22 cellular contexts compared by ENCODE assay signal in genomic region chr16:67593288-67593687, GRCh38. TPM values are rescaled to one million over a fixed set of nuclear protein-coding genes. Genes with fewer than 3 reads are reported as not detected.
DNase-seq lines count a peak whose midpoint lies in the region; ATAC-seq and TF ChIP-seq lines count a peak whose summit lies in the region.
"Had no signal": no experiment of that assay in that cellular context is flagged by ENCODE, and none has a peak within 500 bp of the region (broad histone marks: within the 10 kb centered on the region; RNA-seq: fewer than 3 reads in every experiment).

No MANE protein-coding gene starts in this region.

- H3K27ac ChIP-seq in neuronal stem cell (replicated peaks; ENCODE audit: low read length) (no peak overlapping the region), left ventricle myocardium inferior (replicated peaks) (no peak overlapping the region)
- H3K27ac ChIP-seq: GM23248, left lung, skin epidermis, tibial artery had no signal

- no peak overlapping the region for H2BK15ac ChIP-seq in neuronal stem cell (ENCODE audit: low read length)

- H3K27me3 Mint-ChIP-seq in activated T-cell treated with anti-CD3 and anti-CD28 coated beads, Interleukin-2, amount 50 U/mL, for 72 hours (ENCODE audit: low read depth) = no peaks in the 10 kb centered on the region
- no peaks in the 10 kb centered on the region for H3K27me3 Mint-ChIP-seq in glutamatergic neuron (ENCODE audit: unreplicated experiment)
- H3K27me3 Mint-ChIP-seq: central memory CD8-positive, alpha-beta T cell; stimulated activated naive CD8-positive, alpha-beta T cell treated with anti-CD3 and anti-CD28 coated beads, Interleukin-15, Interleukin-2, amounts not matched to agents 100 ng/mL and 50 ng/mL, for 24 hours had no signal

- H3K27me3 ChIP-seq in NT2/D1 (ENCODE audit: insufficient read depth, insufficient read length) (no peaks in the 10 kb centered on the region), neuronal stem cell (ENCODE audit: control insufficient read depth in 3 of 3, insufficient read depth in 3 of 3, low read depth in 1 of 3, low read length in 3 of 3) (no peaks in the 10 kb centered on the region), left ventricle myocardium inferior (ENCODE audit: low read depth) (no peaks in the 10 kb centered on the region)
- H3K27me3 ChIP-seq: left lung, tibial artery had no signal

- no peak overlapping the region for H3K4me3 ChIP-seq in NT2/D1 (ENCODE audit: insufficient read length, low read depth)
- no peak overlapping the region for H3K4me3 ChIP-seq in neuronal stem cell (ENCODE audit: low read length in 2 of 2)
- H3K4me3 ChIP-seq in left ventricle myocardium inferior = no peak overlapping the region
- H3K4me3 ChIP-seq: GM23248, left lung, skin epidermis, tibial artery had no signal

- WGBS in neuronal stem cell (ENCODE audit: extremely low coverage in 2 of 2, insufficient read length in 2 of 2, insufficient replicate concordance in 1 of 2), 2 donors = no CpG with 5 or more reads among the region's 4 CpGs

- no peak overlapping the region for H4K91ac ChIP-seq in neuronal stem cell (ENCODE audit: low read depth, low read length, poor library complexity)

- no peak overlapping the region for H2AK5ac ChIP-seq in neuronal stem cell (ENCODE audit: low read depth, low read length)

- H4K8ac ChIP-seq in neuronal stem cell (ENCODE audit: low read depth, low read length) = peak overlapping the region; percentile 70

- no peak overlapping the region for H2BK5ac ChIP-seq in neuronal stem cell (ENCODE audit: low read length)

- peaks cover 8% of the 10 kb centered on the region for H3K79me1 ChIP-seq in neuronal stem cell (ENCODE audit: low read depth, low read length)

- H2BK12ac ChIP-seq in neuronal stem cell (ENCODE audit: low read length) = no peak overlapping the region

- H3K36me3 Mint-ChIP-seq in activated T-cell treated with anti-CD3 and anti-CD28 coated beads, Interleukin-2, amount 50 U/mL, for 72 hours (ENCODE audit: insufficient read depth in 2 of 2) = peaks cover 0 to under 1% of the 10 kb centered on the region in 2 donors
- H3K36me3 Mint-ChIP-seq in glutamatergic neuron (ENCODE audit: unreplicated experiment) = no peaks in the 10 kb centered on the region

- no peak for ATAC-seq in activated T-cell treated with anti-CD3 and anti-CD28 coated beads, Interleukin-2, amount 50 U/mL, for 72 hours (replicated peaks in 1 of 2)
- ATAC-seq: esophagus mucosa, left lung had no signal

- no peak overlapping the region for H3K9ac ChIP-seq in NT2/D1 (ENCODE audit: insufficient read length, low read depth)
- H3K9ac ChIP-seq in neuronal stem cell (ENCODE audit: low read depth, low read length, poor library complexity) = no peak overlapping the region
- H3K9ac ChIP-seq: GM23248 had no signal

- no peak for TF ChIP-seq CTCF in glutamatergic neuron (IDR thresholded peaks at IDR 0.05; ENCODE audit: partially characterized antibody, unreplicated experiment)
- no peak for TF ChIP-seq CTCF in left ventricle myocardium inferior (IDR thresholded peaks at IDR 0.05; ENCODE audit: borderline replicate concordance)

- H3K4ac ChIP-seq in neuronal stem cell (ENCODE audit: low read length) = no peak overlapping the region

- H3K4me1 ChIP-seq in NT2/D1 (ENCODE audit: insufficient read depth, insufficient read length) (peaks cover 9% of the 10 kb centered on the region), neuronal stem cell (ENCODE audit: control insufficient read depth in 2 of 2, insufficient read depth in 1 of 2, low read depth in 1 of 2, low read length in 2 of 2) (peaks cover 4 to 6% of the 10 kb centered on the region in 2 donors), left ventricle myocardium inferior (peaks cover 22% of the 10 kb centered on the region)
- H3K4me1 ChIP-seq: left lung had no signal

- no peaks in the 10 kb centered on the region for H3K9me3 Mint-ChIP-seq in activated T-cell treated with anti-CD3 and anti-CD28 coated beads, Interleukin-2, amount 50 U/mL, for 72 hours
- no peaks in the 10 kb centered on the region for H3K9me3 Mint-ChIP-seq in glutamatergic neuron (ENCODE audit: unreplicated experiment)
- H3K9me3 Mint-ChIP-seq: central memory CD8-positive, alpha-beta T cell; stimulated activated naive CD8-positive, alpha-beta T cell treated with anti-CD3 and anti-CD28 coated beads, Interleukin-15, Interleukin-2, amounts not matched to agents 100 ng/mL and 50 ng/mL, for 24 hours had no signal

- no peak overlapping the region for H3K4me2 ChIP-seq in neuronal stem cell (ENCODE audit: insufficient read depth, low read length, poor library complexity, severe bottlenecking)

- DNase-seq in activated T-cell treated with anti-CD3 and anti-CD28 coated beads, Interleukin-2, amount 50 U/mL, for 72 hours = no peak
- DNase-seq in activated T-cell treated with anti-CD3 and anti-CD28 coated beads, Interleukin-2, amount 50 U/mL, for 1 hour = no peak
- DNase-seq in NT2/D1 (ENCODE audit: low read depth, low spot score) (peak; percentile 60), fibroblast of peridontal ligament (ENCODE audit: extremely low read depth) (peak; percentile 16), neuronal stem cell (ENCODE audit: low spot score) (no peak), dedifferentiated amniotic fluid mesenchymal stem cell (ENCODE audit: extremely low spot score) (no peak), glutamatergic neuron (no peak), left ventricle myocardium inferior (no peak)
- DNase-seq: activated CD4-positive, alpha-beta T cell treated with anti-CD3 and anti-CD28 coated beads, Interleukin-2, amount 50 U/mL, for 4 hours; activated naive CD4-positive, alpha-beta T cell treated with Interleukin-2 at 50 U/mL for 16 hours; anterior cingulate cortex; DMS53; GM23248; left lung; NCI-H1105 treated with DMSO at 0.1 percent for 48 hours; NCI-H2171 treated with DMSO at 0.1 percent for 48 hours; NCI-H526; tibial artery had no signal

- H3K4me3 Mint-ChIP-seq in activated T-cell treated with anti-CD3 and anti-CD28 coated beads, Interleukin-2, amount 50 U/mL, for 72 hours = no peak overlapping the region
- no peak overlapping the region for H3K4me3 Mint-ChIP-seq in glutamatergic neuron (ENCODE audit: unreplicated experiment)
- H3K4me3 Mint-ChIP-seq: central memory CD8-positive, alpha-beta T cell; stimulated activated naive CD8-positive, alpha-beta T cell treated with anti-CD3 and anti-CD28 coated beads, Interleukin-15, Interleukin-2, amounts not matched to agents 100 ng/mL and 50 ng/mL, for 24 hours had no signal

- no peak overlapping the region for H3K14ac ChIP-seq in neuronal stem cell (ENCODE audit: low read length)

- no peak overlapping the region for H3K23ac ChIP-seq in neuronal stem cell (ENCODE audit: low read depth, low read length, poor library complexity)

- peaks cover 38% of the 10 kb centered on the region for H3K4me1 Mint-ChIP-seq in activated T-cell treated with anti-CD3 and anti-CD28 coated beads, Interleukin-2, amount 50 U/mL, for 72 hours (ENCODE audit: low read depth)
- peaks cover 8% of the 10 kb centered on the region for H3K4me1 Mint-ChIP-seq in glutamatergic neuron (ENCODE audit: low read depth, unreplicated experiment)

- peaks cover 13% of the 10 kb centered on the region for H3K36me3 ChIP-seq in NT2/D1 (ENCODE audit: insufficient read depth, insufficient read length, low read length)
- H3K36me3 ChIP-seq in neuronal stem cell (replicated peaks in 1 of 2; ENCODE audit: control insufficient read depth in 2 of 2, insufficient read depth in 2 of 2, low read length in 2 of 2) = peaks cover 2 to 34% of the 10 kb centered on the region in 2 donors
- H3K36me3 ChIP-seq in left ventricle myocardium inferior = peaks cover 3% of the 10 kb centered on the region
- H3K36me3 ChIP-seq: tibial artery had no signal

- intact Hi-C loops in left ventricle myocardium inferior (cut with micrococcal nuclease) = no loop called here

- H3K18ac ChIP-seq in neuronal stem cell (ENCODE audit: low read length) = no peak overlapping the region

- no peak overlapping the region for H2BK120ac ChIP-seq in neuronal stem cell (ENCODE audit: low read depth, low read length)

- H3K9me3 ChIP-seq in NT2/D1 (ENCODE audit: insufficient read depth, low read length) (no peaks in the 10 kb centered on the region), neuronal stem cell (replicated peaks in 1 of 2; ENCODE audit: control insufficient read depth in 2 of 2, insufficient read depth in 1 of 2, low read depth in 1 of 2, low read length in 2 of 2) (no peaks in the 10 kb centered on the region), left ventricle myocardium inferior (replicated peaks) (no peaks in the 10 kb centered on the region)
- H3K9me3 ChIP-seq: left lung, tibial artery had no signal

- no peak overlapping the region for H2AFZ ChIP-seq in neuronal stem cell (ENCODE audit: low read length)
- H2AFZ ChIP-seq: GM23248 had no signal

- H3K27ac Mint-ChIP-seq in activated T-cell treated with anti-CD3 and anti-CD28 coated beads, Interleukin-2, amount 50 U/mL, for 72 hours = peak overlapping the region; percentile 7
- no peak overlapping the region for H3K27ac Mint-ChIP-seq in glutamatergic neuron (ENCODE audit: unreplicated experiment)
- H3K27ac Mint-ChIP-seq: stimulated activated naive CD8-positive, alpha-beta T cell treated with anti-CD3 and anti-CD28 coated beads, Interleukin-15, Interleukin-2, amounts not matched to agents 100 ng/mL and 50 ng/mL, for 24 hours had no signal

RNA-seq across cellular contexts. Expression of gene CTCF, which starts 31.0 kb away (rescaled TPM):
- 10 to 100 TPM; 55.5 to 71.1 TPM for total RNA-seq in activated T-cell treated with anti-CD3 and anti-CD28 coated beads, Interleukin-2, amount 50 U/mL, for 72 hours
- polyA plus RNA-seq in neuronal stem cell (2013, experiment 1 of 2) = 40.2 TPM
- polyA plus RNA-seq in neuronal stem cell (2013, experiment 2 of 2) = 39.4 TPM
- total RNA-seq in glutamatergic neuron (ENCODE audit: unreplicated experiment) (42.8 TPM), left ventricle myocardium inferior (26.1 TPM)

RNA-seq across cellular contexts. Expression of gene CARMIL2, which starts 51.7 kb away (rescaled TPM):
- total RNA-seq in activated T-cell treated with anti-CD3 and anti-CD28 coated beads, Interleukin-2, amount 50 U/mL, for 72 hours = 100 to 1,000 TPM; 182 to 196 TPM
- 6.1 TPM for polyA plus RNA-seq in neuronal stem cell (2013, experiment 1 of 2)
- polyA plus RNA-seq in neuronal stem cell (2013, experiment 2 of 2) = 6.2 TPM
- 37.1 TPM for total RNA-seq in glutamatergic neuron (ENCODE audit: unreplicated experiment)
- 0.58 TPM for total RNA-seq in left ventricle myocardium inferior
- total RNA-seq: GM23248 had no signal

Comparison
In these comparisons a context has a peak if more than half of its experiments do, and no peak if none do; other contexts are left out.
1. DNase-seq: peak in NT2/D1 (single experiment) and fibroblast of peridontal ligament (single experiment); none in activated T-cell treated with anti-CD3 and anti-CD28 coated beads, Interleukin-2, amount 50 U/mL, for 72 hours (0 of 2), activated T-cell treated with anti-CD3 and anti-CD28 coated beads, Interleukin-2, amount 50 U/mL, for 1 hour (single experiment), neuronal stem cell (single experiment), dedifferentiated amniotic fluid mesenchymal stem cell (single experiment), glutamatergic neuron (single experiment) and left ventricle myocardium inferior (single experiment).
2. RNA of gene CARMIL2, which starts 51.7 kb away (total RNA-seq): 182 to 196 TPM in activated T-cell treated with anti-CD3 and anti-CD28 coated beads, Interleukin-2, amount 50 U/mL, for 72 hours and 37.1 TPM in glutamatergic neuron (single experiment); 0.58 TPM in left ventricle myocardium inferior (single experiment); every median in the first group is over 10 times any median in the second.